Comparison of ENCODE assay signal across 8 cellular contexts in genomic region chr15:64096486-64097431, GRCh38. TPM values are rescaled to one million over a fixed set of nuclear protein-coding genes. Genes with fewer than 3 reads are reported as not detected.
DNase-seq lines count a peak whose midpoint lies in the region; ATAC-seq and TF ChIP-seq lines count a peak whose summit lies in the region.

No MANE protein-coding gene starts in this region.

- H3K27me3 ChIP-seq in right cardiac atrium (ENCODE audit: control insufficient read depth, insufficient read depth): no peaks in the 10 kb centered on the region

- H3K27me3 Mint-ChIP-seq in activated CD4-positive, alpha-beta memory T cell treated with anti-CD3 and anti-CD28 coated beads for 36 hours: no peaks in the 10 kb centered on the region

- TF ChIP-seq CTCF in HFF-Myc (IDR thresholded peaks at IDR 0.05; ENCODE audit: low read depth, low read length, missing control alignments): peak; percentile 2

- CTCF ChIA-PET in activated CD4-positive, alpha-beta memory T cell treated with anti-CD3 and anti-CD28 coated beads for 36 hours (lab: Charles Lee): interaction anchor here (0.5 to 1.4 kb wide), 7 partner anchors 9 to 1377 kb away, joined by 3 to 7 read pairs (median 3); no protein-coding TSS in a partner anchor

- no peaks in the 10 kb centered on the region for H3K9me3 Mint-ChIP-seq in activated CD4-positive, alpha-beta memory T cell treated with anti-CD3 and anti-CD28 coated beads for 36 hours

- no peaks in the 10 kb centered on the region for H3K9me3 ChIP-seq in right cardiac atrium (ENCODE audit: control insufficient read depth, low read length)

- peaks cover 9% of the 10 kb centered on the region for H3K4me1 ChIP-seq in right cardiac atrium (ENCODE audit: control insufficient read depth, insufficient read depth, low read length)

- intact Hi-C loops in activated CD4-positive, alpha-beta memory T cell treated with anti-CD3 and anti-CD28 coated beads for 36 hours (cut with micrococcal nuclease): loop anchor here (5.0 to 10.0 kb wide), 6 partner anchors 148 to 912 kb away; partner anchors contain the start of genes PCLAF, RAB8B and TRIP4
- intact Hi-C loops in right cardiac atrium (cut with DNase I): loop anchor here in 1 of 4 donors (5.0 kb wide), 1 partner anchor 56 kb away; the partner anchor contains the start of gene SNX22

- H3K4me3 ChIP-seq in HFF-Myc (replicated peaks; ENCODE audit: low read depth, low read length) (peak overlapping the region; percentile 95), right cardiac atrium (ENCODE audit: low read length) (peak overlapping the region; percentile 96), skin epidermis (peak overlapping the region; percentile 67 to 98 (median 94))

- H3K36me3 Mint-ChIP-seq in activated CD4-positive, alpha-beta memory T cell treated with anti-CD3 and anti-CD28 coated beads for 36 hours: peaks cover 8% of the 10 kb centered on the region

- POLR2A ChIA-PET in activated CD4-positive, alpha-beta memory T cell treated with anti-CD3 and anti-CD28 coated beads for 36 hours (lab: Charles Lee): interaction anchor here (0.5 kb wide), 1 partner anchor 68 kb away, joined by 3 read pairs; no protein-coding TSS in a partner anchor

- 4% methylated on average over 24 of the region's 24 CpGs for WGBS in right cardiac atrium

- H3K27ac ChIP-seq in right cardiac atrium (ENCODE audit: low read length) (peak overlapping the region; percentile 71), skin epidermis (peak overlapping the region; percentile 37 to 94 (median 87))

- DNase-seq in CD1c-positive myeloid dendritic cell (ENCODE audit: extremely low spot score) (peak; percentile 57), HFF-Myc (ENCODE audit: extremely low read depth, low read depth) (no peak), right cardiac atrium (peak in 1 of 3 donors; percentile 66), NCI-H2029 treated with DMSO at 0.1 percent for 48 hours (lab: John Stamatoyannopoulos, UW) (no peak), inferior parietal cortex (ENCODE audit: extremely low spot score) (no peak)
- DNase-seq in activated CD4-positive, alpha-beta memory T cell treated with anti-CD3 and anti-CD28 coated beads for 36 hours: peak; percentile 15

- peak overlapping the region; percentile 97 for H3K27ac Mint-ChIP-seq in activated CD4-positive, alpha-beta memory T cell treated with anti-CD3 and anti-CD28 coated beads for 36 hours

- H3K4me3 Mint-ChIP-seq in activated CD4-positive, alpha-beta memory T cell treated with anti-CD3 and anti-CD28 coated beads for 36 hours: peak overlapping the region; percentile 99

- peaks cover 62% of the 10 kb centered on the region for H3K4me1 Mint-ChIP-seq in activated CD4-positive, alpha-beta memory T cell treated with anti-CD3 and anti-CD28 coated beads for 36 hours (ENCODE audit: low read depth)

- no peak for ATAC-seq in right cardiac atrium
- no peak for ATAC-seq in GM19035 (IDR thresholded peaks at IDR 0.05; ENCODE audit: unreplicated experiment)

RNA-seq across cellular contexts. Expression of gene SNX1, which starts 1.0 kb away (rescaled TPM):
- total RNA-seq in activated CD4-positive, alpha-beta memory T cell treated with anti-CD3 and anti-CD28 coated beads for 36 hours: 100 to 1,000 TPM in 1 of 2 experiments, 10 to 100 TPM in 1; 99.3 to 102 TPM
- total RNA-seq in right cardiac atrium: 100 to 1,000 TPM in 3 of 4 donors, 10 to 100 TPM in 1; 99.2 to 149 (median 105) TPM
- 54.1 TPM for polyA plus RNA-seq in right cardiac atrium

RNA-seq across cellular contexts. Expression of gene CIAO2A, which starts 3.1 kb away (rescaled TPM):
- total RNA-seq in activated CD4-positive, alpha-beta memory T cell treated with anti-CD3 and anti-CD28 coated beads for 36 hours: 10 to 100 TPM; 95.4 to 97.4 TPM
- total RNA-seq in right cardiac atrium: 10 to 100 TPM; 43.9 to 66.2 (median 53.6) TPM
- 82.7 TPM for polyA plus RNA-seq in right cardiac atrium

RNA-seq across cellular contexts. Expression of gene DAPK2, which starts 50.5 kb away (rescaled TPM):
- total RNA-seq in activated CD4-positive, alpha-beta memory T cell treated with anti-CD3 and anti-CD28 coated beads for 36 hours: under 1 TPM; 0.81 to 0.87 TPM
- total RNA-seq in right cardiac atrium: 10 to 100 TPM; 83.5 to 95.1 (median 88.1) TPM
- 48.8 TPM for polyA plus RNA-seq in right cardiac atrium

RNA-seq across cellular contexts. Expression of gene SNX22, which starts 54.8 kb away (rescaled TPM):
- under 1 TPM; 0.38 to 0.68 TPM for total RNA-seq in activated CD4-positive, alpha-beta memory T cell treated with anti-CD3 and anti-CD28 coated beads for 36 hours
- 100 to 1,000 TPM in 1 of 4 donors, 10 to 100 TPM in 3; 56.2 to 114 (median 62.6) TPM for total RNA-seq in right cardiac atrium
- polyA plus RNA-seq in right cardiac atrium: 74.0 TPM

Comparison
In these comparisons a context has a peak if more than half of its experiments do, and no peak if none do; other contexts are left out.
1. DNase-seq: peak in CD1c-positive myeloid dendritic cell (single experiment) and activated CD4-positive, alpha-beta memory T cell treated with anti-CD3 and anti-CD28 coated beads for 36 hours (single experiment); none in HFF-Myc (single experiment), NCI-H2029 treated with DMSO at 0.1 percent for 48 hours (single experiment) and inferior parietal cortex (single experiment).
2. RNA of gene DAPK2, which starts 50.5 kb away (total RNA-seq): 83.5 to 95.1 TPM in right cardiac atrium; 0.81 to 0.87 TPM in activated CD4-positive, alpha-beta memory T cell treated with anti-CD3 and anti-CD28 coated beads for 36 hours; every median in the first group is over 10 times any median in the second.
3. Peak in every context shown above with its lines, with median percentiles within 50 percentile points of each other: H3K4me3 ChIP-seq.